1 cellular context compared by ENCODE assay signal in genomic region chr1:23448846-23449245, GRCh38.
TF ChIP-seq lines count a peak whose summit lies in the region.

No MANE protein-coding gene starts in this region.

TF ChIP-seq in HepG2, 621 proteins besides CTCF, POLR2A, EP300 and RAD21:
- TF ChIP-seq ZNF501 (CRISPR knock-in tag; IDR thresholded peaks at IDR 0.05) (no peak), ZNF629 (CRISPR knock-in tag; conservative IDR thresholded peaks at IDR 0.05) (0 out of 2 replicates have a peak, but pooled peaks have one; percentile 19)
